Comparison of ENCODE assay signal across 8 cellular contexts in the genomic region with DNA sequence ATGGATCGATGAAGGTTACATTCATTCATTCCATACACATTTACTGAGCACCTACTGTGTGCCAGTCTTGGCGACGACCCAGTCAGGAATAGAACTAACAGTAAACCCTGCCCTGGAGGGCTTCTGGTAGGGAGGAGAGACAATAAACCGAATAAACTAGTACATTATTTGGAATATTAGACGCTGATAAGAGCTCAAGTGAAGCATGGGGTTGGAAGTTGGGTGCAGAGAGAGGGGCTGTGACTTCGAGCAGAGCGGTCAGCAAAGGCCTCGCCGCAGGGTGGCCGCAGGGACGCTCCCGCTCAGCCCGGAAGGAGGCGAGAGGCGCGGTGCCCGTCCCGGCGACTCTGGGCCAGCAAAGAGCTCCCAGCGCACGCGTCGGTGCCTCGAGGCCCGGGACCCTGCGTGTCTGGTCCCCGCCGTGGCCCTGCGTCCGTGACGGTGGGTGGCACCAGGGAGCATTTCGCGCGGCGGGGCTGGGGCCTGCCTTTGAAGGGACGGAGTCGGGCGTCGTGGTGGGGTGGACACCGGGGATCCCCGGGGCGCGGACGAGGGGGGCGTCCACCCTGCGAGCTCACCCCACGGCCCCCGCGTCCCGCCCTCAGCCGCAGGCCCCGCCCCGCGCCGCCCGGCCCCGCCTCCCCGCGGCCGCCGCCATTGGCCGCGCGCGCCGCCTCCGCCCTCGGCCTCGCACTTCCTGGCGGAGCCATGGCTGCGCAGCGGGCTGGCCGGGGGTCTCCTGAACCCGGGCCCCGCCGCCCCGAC. TPM values are rescaled to one million over a fixed set of nuclear protein-coding genes. Genes with fewer than 3 reads are reported as not detected.
DNase-seq lines count a peak whose midpoint lies in the region; ATAC-seq and TF ChIP-seq lines count a peak whose summit lies in the region.

KLHL36 (plus strand) TSS at position 682 of the 765 bp plus-strand sequence. CDS start 2,357 bp downstream, outside the sequence.

- TF ChIP-seq POLR2A in breast epithelium (IDR thresholded peaks at IDR 0.05): no peak

- H3K36me3 ChIP-seq in breast epithelium: no peaks in the 10 kb centered on the region

- TF ChIP-seq CTCF in HL-60 (IDR thresholded peaks at IDR 0.05; ENCODE audit: insufficient read depth, low read length) (no peak), VCaP (conservative IDR thresholded peaks at IDR 0.05) (no peak), breast epithelium (IDR thresholded peaks at IDR 0.05) (no peak)

- H3K27me3 ChIP-seq in HL-60 (ENCODE audit: insufficient read depth, poor library complexity, severe bottlenecking) (no peaks in the 10 kb centered on the region), breast epithelium (no peaks in the 10 kb centered on the region)

- intact Hi-C loops in breast epithelium (cut with DNase I; ENCODE audit: low total_unique reads): no loop called here

- H3K27ac ChIP-seq in HL-60 (replicated peaks) (peak within 1 kb of the TSS; percentile 51), VCaP (peak within 1 kb of the TSS; percentile 62; the same call in 1 of the 2 replicates), breast epithelium (peak within 1 kb of the TSS; percentile 75 to 98)

- H3K4me3 ChIP-seq in HL-60 (replicated peaks; ENCODE audit: insufficient read depth, low read length): peak within 1 kb of the TSS; percentile 48
- peak within 1 kb of the TSS; percentile 70 to 97 (median 74) for H3K4me3 ChIP-seq in breast epithelium

- H3K9me3 ChIP-seq in breast epithelium: no peaks in the 10 kb centered on the region

- DNase-seq in D341Med (ENCODE audit: low spot score) (peak; percentile 95), HL-60 (ENCODE audit: low read depth in 1 of 2, low spot score in 1 of 2) (peak in 1 of 2 experiments; percentile 28), breast epithelium (ENCODE audit: low spot score in 2 of 2) (peak in 1 of 2 donors; percentile 36), inferior parietal cortex (ENCODE audit: extremely low spot score) (peak; percentile 27), NCI-H187 (lab: John Stamatoyannopoulos, UW) (no peak)
- DNase-seq in stimulated activated CD4-positive, alpha-beta T cell treated with anti-CD3 and anti-CD28 coated beads, Interleukin-12 subunit alpha, Interleukin-12 subunit beta, amount 100 ng/mL, for 24 hours (ENCODE audit: low read depth in 2 of 2): peak; percentile 38 to 51

- ATAC-seq in GM19455 (IDR thresholded peaks at IDR 0.05; ENCODE audit: unreplicated experiment): peak; percentile 89

- H3K4me1 ChIP-seq in breast epithelium: peaks cover under 1 to 5% of the 10 kb centered on the region in 2 donors

RNA-seq across cellular contexts. Expression of gene KLHL36, which starts in this region (rescaled TPM):
- 10 to 100 TPM; 51.5 to 61.4 (median 59.4) TPM for total RNA-seq in breast epithelium

Comparison
In these comparisons a context has a peak if more than half of its experiments do, and no peak if none do; other contexts are left out.
1. DNase-seq: peak in D341Med (single experiment), inferior parietal cortex (single experiment) and stimulated activated CD4-positive, alpha-beta T cell treated with anti-CD3 and anti-CD28 coated beads, Interleukin-12 subunit alpha, Interleukin-12 subunit beta, amount 100 ng/mL, for 24 hours (2 of 2); none in NCI-H187 (0 of 2).
2. Peak in every context shown above with its lines, with median percentiles within 50 percentile points of each other: H3K27ac ChIP-seq.